9 cellular contexts compared by ENCODE assay signal in the genomic region with DNA sequence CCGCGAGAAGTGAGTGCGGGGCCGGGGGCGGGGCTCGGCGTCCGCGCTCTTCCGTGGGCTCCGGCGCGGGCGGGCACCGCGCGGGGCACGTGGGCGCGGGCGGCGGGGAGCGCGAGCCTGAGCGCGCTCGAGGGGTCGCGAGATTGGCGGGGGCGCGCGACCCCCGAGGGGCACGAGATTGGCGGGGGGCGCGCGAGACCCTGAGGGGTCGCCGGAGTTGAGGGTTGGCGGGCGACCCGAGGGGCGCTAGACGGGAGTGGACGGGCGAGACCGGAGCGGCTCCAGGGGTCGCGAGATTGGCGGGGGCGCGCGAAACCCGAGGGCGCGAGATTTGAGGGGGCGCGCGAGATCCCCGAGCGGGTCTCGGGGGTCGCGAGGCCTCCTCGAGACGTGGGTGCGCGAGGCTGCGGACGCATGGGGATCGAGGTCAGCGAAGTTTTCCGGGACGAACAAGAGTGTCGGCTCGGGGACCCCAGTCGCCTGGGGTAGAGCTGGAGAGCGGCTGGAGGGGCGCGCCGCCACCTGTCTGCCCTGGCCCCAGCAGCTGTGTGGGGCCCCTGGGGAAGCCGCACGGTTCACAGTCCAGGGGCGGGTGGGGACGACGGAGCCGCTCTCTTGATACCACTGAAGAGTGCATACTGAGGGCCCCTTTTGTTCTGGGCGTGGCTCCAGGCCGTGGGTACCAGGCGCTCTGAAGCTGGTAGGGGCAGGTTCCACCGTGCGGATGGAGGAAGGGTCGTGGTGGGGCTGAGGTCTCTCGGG. TPM values are rescaled to one million over a fixed set of nuclear protein-coding genes. Genes with fewer than 3 reads are reported as not detected.
A peak's percentile ranks its signal among the peaks of the same experiment; 100 is the strongest.
DNase-seq lines count a peak whose midpoint lies in the region; ATAC-seq and TF ChIP-seq lines count a peak whose summit lies in the region.
"Had no signal": no experiment of that assay in that cellular context is flagged by ENCODE, and none has a peak within 500 bp of the region (broad histone marks: within the 10 kb centered on the region; RNA-seq: fewer than 3 reads in every experiment).

No MANE protein-coding gene starts in this region.

- H2AK5ac ChIP-seq in H9 (ENCODE audit: insufficient read length, low read length): no peak overlapping the region

- H3T11ph ChIP-seq in H9 (ENCODE audit: low read length): no peak overlapping the region

- no peak for DNase-seq in H9
- peak; percentile 49 for DNase-seq in SW480 (ENCODE audit: low spot score)
- DNase-seq in myocyte (ENCODE audit: low read depth): peak; percentile 68
- DNase-seq in cerebellar nuclear complex (lab: John Stamatoyannopoulos, UW): no peak
- DNase-seq in NCI-H1105 (lab: John Stamatoyannopoulos, UW): no peak

- no peak overlapping the region for H2BK120ac ChIP-seq in H9 (ENCODE audit: low read depth, low read length, poor library complexity, severe bottlenecking)

- H3K79me1 ChIP-seq in H9 (ENCODE audit: insufficient read depth, low read depth, low read length, poor library complexity, severe bottlenecking): no peaks in the 10 kb centered on the region

- peaks cover 43 to 64% of the 10 kb centered on the region in 2 experiments for H3K4me1 Mint-ChIP-seq in H9
- H3K4me1 Mint-ChIP-seq in dendritic cell treated with granulocyte-macrophage colony-stimulating factor and Interleukin-4, amounts not matched to agents 40 ng/mL and 50 ng/mL, for 4 days (ENCODE audit: low read depth): peaks cover 88% of the 10 kb centered on the region

- ATAC-seq in HG02973 (IDR thresholded peaks at IDR 0.05; ENCODE audit: unreplicated experiment): no peak

- H2BK12ac ChIP-seq in H9 (ENCODE audit: insufficient read length, low read depth, low read length): no peak overlapping the region

- H3K4me3 Mint-ChIP-seq in H9: peak overlapping the region; percentile 72 to 83
- H3K4me3 Mint-ChIP-seq in dendritic cell treated with granulocyte-macrophage colony-stimulating factor and Interleukin-4, amounts not matched to agents 40 ng/mL and 50 ng/mL, for 4 days: peak overlapping the region; percentile 83

- H3K23ac ChIP-seq in H9 (ENCODE audit: insufficient read length, low read depth, low read length): no peak overlapping the region

- no peak overlapping the region for H4K8ac ChIP-seq in H9 (replicated peaks; ENCODE audit: insufficient read length, low read depth, low read length)

- no peak overlapping the region for H3K4ac ChIP-seq in H9 (ENCODE audit: low read depth, low read length)

- H3K27ac ChIP-seq in C4-2B: peak overlapping the region; percentile 84
- no peak overlapping the region for H3K27ac ChIP-seq in H9 (ENCODE audit: insufficient read length, low read depth, low read length)

- H4K5ac ChIP-seq in H9 (ENCODE audit: insufficient read length, low read depth, low read length): no peak overlapping the region

- intact Hi-C loops in dendritic cell treated with granulocyte-macrophage colony-stimulating factor and Interleukin-4, amounts not matched to agents 40 ng/mL and 50 ng/mL, for 4 days (cut with micrococcal nuclease): loop anchor here (5.0 kb wide), 2 partner anchors 138 to 218 kb away; a partner anchor contains a TSS

- no peaks in the 10 kb centered on the region; a peak in 2 of 5 replicates for H3K9me3 Mint-ChIP-seq in H9
- no peaks in the 10 kb centered on the region for H3K9me3 Mint-ChIP-seq in dendritic cell treated with granulocyte-macrophage colony-stimulating factor and Interleukin-4, amounts not matched to agents 40 ng/mL and 50 ng/mL, for 4 days

- H3K14ac ChIP-seq in H9 (ENCODE audit: insufficient read depth, low read length): no peak overlapping the region

- TF ChIP-seq CTCF in C4-2B (conservative IDR thresholded peaks at IDR 0.05): peak; percentile 59; the same call in 1 of the 2 replicates
- TF ChIP-seq CTCF in H9 (conservative IDR thresholded peaks at IDR 0.05): no peak

- WGBS in H9 (ENCODE audit: extremely low coverage, insufficient read length, low lambda C conversion rate): no CpG with 5 or more reads among the region's 97 CpGs

- no peaks in the 10 kb centered on the region for H3K79me2 ChIP-seq in H9 (ENCODE audit: insufficient read depth, low read length)

- H3K4me1 ChIP-seq in H9 (ENCODE audit: insufficient read depth, low read length): peaks cover 8% of the 10 kb centered on the region; the same call in 1 of the 2 replicates

- no peaks in the 10 kb centered on the region; the same call in 1 of the 2 replicates for H3K27me3 ChIP-seq in H9 (ENCODE audit: insufficient read depth, low read length)

- no peak overlapping the region for H2BK15ac ChIP-seq in H9 (ENCODE audit: low read depth, low read length)

- no peaks in the 10 kb centered on the region for H3K9me3 ChIP-seq in H9 (ENCODE audit: control insufficient read depth, low read depth, low read length)

- H3K27me3 Mint-ChIP-seq in H9 (ENCODE audit: low read depth): peaks cover 57% of the 10 kb centered on the region
- no peaks in the 10 kb centered on the region for H3K27me3 Mint-ChIP-seq in dendritic cell treated with granulocyte-macrophage colony-stimulating factor and Interleukin-4, amounts not matched to agents 40 ng/mL and 50 ng/mL, for 4 days

- H3K36me3 Mint-ChIP-seq in H9 (ENCODE audit: insufficient read depth in 1 of 3, low read depth in 3 of 3): peaks cover 0 to 5% (median 0%) of the 10 kb centered on the region in 3 experiments; a peak in 1 of 7 replicates
- peaks cover 36% of the 10 kb centered on the region for H3K36me3 Mint-ChIP-seq in dendritic cell treated with granulocyte-macrophage colony-stimulating factor and Interleukin-4, amounts not matched to agents 40 ng/mL and 50 ng/mL, for 4 days (ENCODE audit: low read depth)

- H2BK20ac ChIP-seq in H9 (ENCODE audit: low read depth, low read length, poor library complexity, severe bottlenecking): no peak overlapping the region

- no peak overlapping the region for H3K56ac ChIP-seq in H9 (ENCODE audit: insufficient read length, low read depth, low read length)

- H3K4me2 ChIP-seq in H9 (ENCODE audit: insufficient read depth, insufficient read length, low read length): peak overlapping the region; percentile 14

- H3K23me2 ChIP-seq in H9 (ENCODE audit: insufficient read length, low read depth, low read length, poor library complexity, severe bottlenecking): peaks cover 14% of the 10 kb centered on the region

- no peak overlapping the region for H2BK5ac ChIP-seq in H9 (ENCODE audit: insufficient read length, low read length)

- H4K20me1 ChIP-seq in H9 (ENCODE audit: control insufficient read depth, insufficient read depth, insufficient read length): no peaks in the 10 kb centered on the region

- no peak overlapping the region for H3K9ac ChIP-seq in H9 (ENCODE audit: extremely low read depth, insufficient read length, low read length)

- no peak overlapping the region for H2AFZ ChIP-seq in H9 (ENCODE audit: low read length)

- H3K18ac ChIP-seq in H9 (ENCODE audit: insufficient read length, low read depth, low read length): no peak overlapping the region

- H4K91ac ChIP-seq in H9 (ENCODE audit: insufficient read length, low read depth, low read length): no peak overlapping the region

- no peak overlapping the region for H3K27ac Mint-ChIP-seq in H9
- peak overlapping the region; percentile 95 for H3K27ac Mint-ChIP-seq in dendritic cell treated with granulocyte-macrophage colony-stimulating factor and Interleukin-4, amounts not matched to agents 40 ng/mL and 50 ng/mL, for 4 days

RNA-seq across cellular contexts. Expression of a gene that starts 0.7 kb away (rescaled TPM):
- total RNA-seq in H9 (2021) (46.1 and 50.0 TPM in 2 replicates), myocyte (124 and 134 TPM in 2 replicates)
- polyA plus RNA-seq in myocyte (2012): 31.0 TPM

RNA-seq across cellular contexts. Expression of a gene that starts 18.1 kb away (rescaled TPM):
- total RNA-seq in H9 (2021) (241 and 255 TPM in 2 replicates), myocyte (5.0 and 11.7 TPM in 2 replicates)
- 3.4 TPM for polyA plus RNA-seq in myocyte (2012)

RNA-seq across cellular contexts. Expression of a gene that starts 22.5 kb away (rescaled TPM):
- 0.18 TPM in 1 of 2 replicates, not detected in the other for total RNA-seq in H9 (2021)
- total RNA-seq in myocyte: not detected in 2 replicates
- polyA plus RNA-seq in myocyte (2012): not detected
- total RNA-seq: M059J had no signal

RNA-seq across cellular contexts. Expression of a gene that starts 33.9 kb away (rescaled TPM):
- total RNA-seq in H9 (2021) (5.7 and 7.0 TPM in 2 replicates), myocyte (104 and 116 TPM in 2 replicates)
- polyA plus RNA-seq in myocyte (2012): 143 TPM

Comparison
In these comparisons a context has a peak if more than half of its experiments do, and no peak if none do; other contexts are left out.
1. DNase-seq: peak in SW480 (single experiment) and myocyte (single experiment); none in H9 (single experiment), cerebellar nuclear complex (0 of 2) and NCI-H1105 (single experiment).
2. RNA of a gene that starts 18.1 kb away (total RNA-seq): 241 to 255 TPM in H9; 5.0 to 11.7 TPM in myocyte; every median in the first group is over 10 times any median in the second.